In genomic region chr14:100398044-100398443, GRCh38 we compare ENCODE assay signal across 1 cellular context.
TF ChIP-seq lines count a peak whose summit lies in the region.

No MANE protein-coding gene starts in this region.

TF ChIP-seq in HepG2, 621 proteins besides CTCF, POLR2A, EP300 and RAD21 (continues in another document):
- TF ChIP-seq, protein P1, sequence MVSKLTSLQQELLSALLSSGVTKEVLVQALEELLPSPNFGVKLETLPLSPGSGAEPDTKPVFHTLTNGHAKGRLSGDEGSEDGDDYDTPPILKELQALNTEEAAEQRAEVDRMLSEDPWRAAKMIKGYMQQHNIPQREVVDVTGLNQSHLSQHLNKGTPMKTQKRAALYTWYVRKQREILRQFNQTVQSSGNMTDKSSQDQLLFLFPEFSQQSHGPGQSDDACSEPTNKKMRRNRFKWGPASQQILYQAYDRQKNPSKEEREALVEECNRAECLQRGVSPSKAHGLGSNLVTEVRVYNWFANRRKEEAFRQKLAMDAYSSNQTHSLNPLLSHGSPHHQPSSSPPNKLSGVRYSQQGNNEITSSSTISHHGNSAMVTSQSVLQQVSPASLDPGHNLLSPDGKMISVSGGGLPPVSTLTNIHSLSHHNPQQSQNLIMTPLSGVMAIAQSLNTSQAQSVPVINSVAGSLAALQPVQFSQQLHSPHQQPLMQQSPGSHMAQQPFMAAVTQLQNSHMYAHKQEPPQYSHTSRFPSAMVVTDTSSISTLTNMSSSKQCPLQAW (CRISPR knock-in tag; IDR thresholded peaks at IDR 0.05) = peak; percentile 73; the same call in 1 of the 2 replicates
- TF ChIP-seq ZNF589 (CRISPR knock-in tag; conservative IDR thresholded peaks at IDR 0.05) (no peak), TP53 (CRISPR knock-in tag; conservative IDR thresholded peaks at IDR 0.05) (peak; percentile 99), ZFP36L1 (CRISPR knock-in tag; IDR thresholded peaks at IDR 0.05) (0 out of 2 replicates have a peak, but pooled peaks have one; percentile 33), ZNF781 (CRISPR knock-in tag; IDR thresholded peaks at IDR 0.05; ENCODE audit: borderline replicate concordance, not compliant biosample characterization) (peak; percentile 63), IKZF5 (CRISPR knock-in tag; IDR thresholded peaks at IDR 0.05) (0 out of 2 replicates have a peak, but pooled peaks have one; percentile 6), TBX2 (CRISPR knock-in tag; IDR thresholded peaks at IDR 0.05; ENCODE audit: borderline replicate concordance) (peak; percentile 42; the same call in 1 of the 2 replicates), KLF11 (CRISPR knock-in tag; IDR thresholded peaks at IDR 0.05) (peak; percentile 47; the same call in 1 of the 2 replicates), MXD4 (CRISPR knock-in tag; IDR thresholded peaks at IDR 0.05) (peak; percentile 63; the same call in 1 of the 2 replicates), SOX5 (CRISPR knock-in tag; IDR thresholded peaks at IDR 0.05; ENCODE audit: borderline replicate concordance) (peak; percentile 38; the same call in 1 of the 2 replicates), SAP130 (CRISPR knock-in tag; IDR thresholded peaks at IDR 0.05; ENCODE audit: low read depth) (peak; percentile 68), GATAD2A (CRISPR knock-in tag; IDR thresholded peaks at IDR 0.05) (peak; percentile 74), MYC (CRISPR knock-in tag; IDR thresholded peaks at IDR 0.05; ENCODE audit: borderline replicate concordance) (no peak), NFRKB (IDR thresholded peaks at IDR 0.05) (no peak), ZNF75D (CRISPR knock-in tag; IDR thresholded peaks at IDR 0.05; ENCODE audit: borderline replicate concordance) (no peak), TAF1 (CRISPR knock-in tag; IDR thresholded peaks at IDR 0.05) (0 out of 2 replicates have a peak, but pooled peaks have one; percentile 18), MAX (IDR thresholded peaks at IDR 0.05) (peak; percentile 82), ZBTB33 (CRISPR knock-in tag; IDR thresholded peaks at IDR 0.05) (peak; percentile 71), KLF16 (CRISPR knock-in tag; IDR thresholded peaks at IDR 0.05) (0 out of 4 replicates have a peak, but pooled peaks of 1 of the 2 experiments have one; percentile 43), ISL2 (CRISPR knock-in tag; IDR thresholded peaks at IDR 0.05) (no peak), TGIF2 (CRISPR knock-in tag; IDR thresholded peaks at IDR 0.05) (peak; percentile 85; the same call in 1 of the 2 replicates), ADNP (CRISPR knock-in tag; IDR thresholded peaks at IDR 0.05) (no peak), PHF20 (CRISPR knock-in tag; IDR thresholded peaks at IDR 0.05) (no peak), GABPB1 (CRISPR knock-in tag; IDR thresholded peaks at IDR 0.05) (0 out of 2 replicates have a peak, but pooled peaks have one; percentile 34), DMAP1 (CRISPR knock-in tag; IDR thresholded peaks at IDR 0.05) (0 out of 2 replicates have a peak, but pooled peaks have one; percentile 43)
- TF ChIP-seq, protein P2, sequence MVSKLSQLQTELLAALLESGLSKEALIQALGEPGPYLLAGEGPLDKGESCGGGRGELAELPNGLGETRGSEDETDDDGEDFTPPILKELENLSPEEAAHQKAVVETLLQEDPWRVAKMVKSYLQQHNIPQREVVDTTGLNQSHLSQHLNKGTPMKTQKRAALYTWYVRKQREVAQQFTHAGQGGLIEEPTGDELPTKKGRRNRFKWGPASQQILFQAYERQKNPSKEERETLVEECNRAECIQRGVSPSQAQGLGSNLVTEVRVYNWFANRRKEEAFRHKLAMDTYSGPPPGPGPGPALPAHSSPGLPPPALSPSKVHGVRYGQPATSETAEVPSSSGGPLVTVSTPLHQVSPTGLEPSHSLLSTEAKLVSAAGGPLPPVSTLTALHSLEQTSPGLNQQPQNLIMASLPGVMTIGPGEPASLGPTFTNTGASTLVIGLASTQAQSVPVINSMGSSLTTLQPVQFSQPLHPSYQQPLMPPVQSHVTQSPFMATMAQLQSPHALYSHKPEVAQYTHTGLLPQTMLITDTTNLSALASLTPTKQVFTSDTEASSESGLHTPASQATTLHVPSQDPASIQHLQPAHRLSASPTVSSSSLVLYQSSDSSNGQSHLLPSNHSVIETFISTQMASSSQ (IDR thresholded peaks at IDR 0.05; ENCODE audit: low read depth) = peak; percentile 88
- TF ChIP-seq, protein P2 (CRISPR knock-in tag; IDR thresholded peaks at IDR 0.05; ENCODE audit: borderline replicate concordance) = peak; percentile 90
- TF ChIP-seq, protein P3, sequence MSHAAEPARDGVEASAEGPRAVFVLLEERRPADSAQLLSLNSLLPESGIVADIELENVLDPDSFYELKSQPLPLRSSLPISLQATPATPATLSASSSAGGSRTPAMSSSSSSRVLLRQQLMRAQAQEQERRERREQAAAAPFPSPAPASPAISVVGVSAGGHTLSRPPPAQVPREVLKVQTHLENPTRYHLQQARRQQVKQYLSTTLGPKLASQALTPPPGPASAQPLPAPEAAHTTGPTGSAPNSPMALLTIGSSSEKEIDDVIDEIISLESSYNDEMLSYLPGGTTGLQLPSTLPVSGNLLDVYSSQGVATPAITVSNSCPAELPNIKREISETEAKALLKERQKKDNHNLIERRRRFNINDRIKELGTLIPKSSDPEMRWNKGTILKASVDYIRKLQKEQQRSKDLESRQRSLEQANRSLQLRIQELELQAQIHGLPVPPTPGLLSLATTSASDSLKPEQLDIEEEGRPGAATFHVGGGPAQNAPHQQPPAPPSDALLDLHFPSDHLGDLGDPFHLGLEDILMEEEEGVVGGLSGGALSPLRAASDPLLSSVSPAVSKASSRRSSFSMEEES (CRISPR knock-in tag; IDR thresholded peaks at IDR 0.05) = 0 out of 2 replicates have a peak, but pooled peaks have one; percentile 19
- TF ChIP-seq, protein P4, sequence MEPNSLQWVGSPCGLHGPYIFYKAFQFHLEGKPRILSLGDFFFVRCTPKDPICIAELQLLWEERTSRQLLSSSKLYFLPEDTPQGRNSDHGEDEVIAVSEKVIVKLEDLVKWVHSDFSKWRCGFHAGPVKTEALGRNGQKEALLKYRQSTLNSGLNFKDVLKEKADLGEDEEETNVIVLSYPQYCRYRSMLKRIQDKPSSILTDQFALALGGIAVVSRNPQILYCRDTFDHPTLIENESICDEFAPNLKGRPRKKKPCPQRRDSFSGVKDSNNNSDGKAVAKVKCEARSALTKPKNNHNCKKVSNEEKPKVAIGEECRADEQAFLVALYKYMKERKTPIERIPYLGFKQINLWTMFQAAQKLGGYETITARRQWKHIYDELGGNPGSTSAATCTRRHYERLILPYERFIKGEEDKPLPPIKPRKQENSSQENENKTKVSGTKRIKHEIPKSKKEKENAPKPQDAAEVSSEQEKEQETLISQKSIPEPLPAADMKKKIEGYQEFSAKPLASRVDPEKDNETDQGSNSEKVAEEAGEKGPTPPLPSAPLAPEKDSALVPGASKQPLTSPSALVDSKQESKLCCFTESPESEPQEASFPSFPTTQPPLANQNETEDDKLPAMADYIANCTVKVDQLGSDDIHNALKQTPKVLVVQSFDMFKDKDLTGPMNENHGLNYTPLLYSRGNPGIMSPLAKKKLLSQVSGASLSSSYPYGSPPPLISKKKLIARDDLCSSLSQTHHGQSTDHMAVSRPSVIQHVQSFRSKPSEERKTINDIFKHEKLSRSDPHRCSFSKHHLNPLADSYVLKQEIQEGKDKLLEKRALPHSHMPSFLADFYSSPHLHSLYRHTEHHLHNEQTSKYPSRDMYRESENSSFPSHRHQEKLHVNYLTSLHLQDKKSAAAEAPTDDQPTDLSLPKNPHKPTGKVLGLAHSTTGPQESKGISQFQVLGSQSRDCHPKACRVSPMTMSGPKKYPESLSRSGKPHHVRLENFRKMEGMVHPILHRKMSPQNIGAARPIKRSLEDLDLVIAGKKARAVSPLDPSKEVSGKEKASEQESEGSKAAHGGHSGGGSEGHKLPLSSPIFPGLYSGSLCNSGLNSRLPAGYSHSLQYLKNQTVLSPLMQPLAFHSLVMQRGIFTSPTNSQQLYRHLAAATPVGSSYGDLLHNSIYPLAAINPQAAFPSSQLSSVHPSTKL (CRISPR knock-in tag; IDR thresholded peaks at IDR 0.05) = peak; percentile 62
- TF ChIP-seq, protein P5, sequence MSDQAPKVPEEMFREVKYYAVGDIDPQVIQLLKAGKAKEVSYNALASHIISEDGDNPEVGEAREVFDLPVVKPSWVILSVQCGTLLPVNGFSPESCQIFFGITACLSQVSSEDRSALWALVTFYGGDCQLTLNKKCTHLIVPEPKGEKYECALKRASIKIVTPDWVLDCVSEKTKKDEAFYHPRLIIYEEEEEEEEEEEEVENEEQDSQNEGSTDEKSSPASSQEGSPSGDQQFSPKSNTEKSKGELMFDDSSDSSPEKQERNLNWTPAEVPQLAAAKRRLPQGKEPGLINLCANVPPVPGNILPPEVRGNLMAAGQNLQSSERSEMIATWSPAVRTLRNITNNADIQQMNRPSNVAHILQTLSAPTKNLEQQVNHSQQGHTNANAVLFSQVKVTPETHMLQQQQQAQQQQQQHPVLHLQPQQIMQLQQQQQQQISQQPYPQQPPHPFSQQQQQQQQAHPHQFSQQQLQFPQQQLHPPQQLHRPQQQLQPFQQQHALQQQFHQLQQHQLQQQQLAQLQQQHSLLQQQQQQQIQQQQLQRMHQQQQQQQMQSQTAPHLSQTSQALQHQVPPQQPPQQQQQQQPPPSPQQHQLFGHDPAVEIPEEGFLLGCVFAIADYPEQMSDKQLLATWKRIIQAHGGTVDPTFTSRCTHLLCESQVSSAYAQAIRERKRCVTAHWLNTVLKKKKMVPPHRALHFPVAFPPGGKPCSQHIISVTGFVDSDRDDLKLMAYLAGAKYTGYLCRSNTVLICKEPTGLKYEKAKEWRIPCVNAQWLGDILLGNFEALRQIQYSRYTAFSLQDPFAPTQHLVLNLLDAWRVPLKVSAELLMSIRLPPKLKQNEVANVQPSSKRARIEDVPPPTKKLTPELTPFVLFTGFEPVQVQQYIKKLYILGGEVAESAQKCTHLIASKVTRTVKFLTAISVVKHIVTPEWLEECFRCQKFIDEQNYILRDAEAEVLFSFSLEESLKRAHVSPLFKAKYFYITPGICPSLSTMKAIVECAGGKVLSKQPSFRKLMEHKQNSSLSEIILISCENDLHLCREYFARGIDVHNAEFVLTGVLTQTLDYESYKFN (CRISPR knock-in tag; conservative IDR thresholded peaks at IDR 0.05) = 0 out of 2 replicates have a peak, but pooled peaks have one; percentile 14
